2 cellular contexts compared by ENCODE assay signal in genomic region chr5:112124788-112125187, GRCh38.
TF ChIP-seq lines count a peak whose summit lies in the region.

No MANE protein-coding gene starts in this region.

TF ChIP-seq in GM23338, 12 proteins besides CTCF, POLR2A, EP300 and RAD21:
- TF ChIP-seq ZNF462 (CRISPR knock-in tag; IDR thresholded peaks at IDR 0.05): no peak
- no peak for TF ChIP-seq CREB1 (CRISPR knock-in tag; IDR thresholded peaks at IDR 0.05; ENCODE audit: low read depth)
- no peak for TF ChIP-seq ZNF114 (CRISPR knock-in tag; IDR thresholded peaks at IDR 0.05)
- no peak for TF ChIP-seq EZH2 (IDR thresholded peaks at IDR 0.05; ENCODE audit: low read depth, unreplicated experiment)
- no peak for TF ChIP-seq JUNB (IDR thresholded peaks at IDR 0.05; ENCODE audit: unreplicated experiment)
- no peak for TF ChIP-seq STAT1 (IDR thresholded peaks at IDR 0.05; ENCODE audit: unreplicated experiment)

TF ChIP-seq in WTC11, 78 proteins besides CTCF, POLR2A, EP300 and RAD21 (continued from another document):
- no peak for TF ChIP-seq ZNF425 (CRISPR knock-in tag; conservative IDR thresholded peaks at IDR 0.05)
- no peak for TF ChIP-seq PRRX2 (CRISPR knock-in tag; IDR thresholded peaks at IDR 0.05)
- TF ChIP-seq HMGA2 (CRISPR knock-in tag; IDR thresholded peaks at IDR 0.05): no peak
- no peak for TF ChIP-seq ATF3 (CRISPR knock-in tag; conservative IDR thresholded peaks at IDR 0.05)
- no peak for TF ChIP-seq E2F4 (CRISPR knock-in tag; IDR thresholded peaks at IDR 0.05; ENCODE audit: borderline replicate concordance, low read depth)
- no peak for TF ChIP-seq MLX (CRISPR knock-in tag; IDR thresholded peaks at IDR 0.05)
- TF ChIP-seq ZBTB21 (CRISPR knock-in tag; IDR thresholded peaks at IDR 0.05; ENCODE audit: borderline replicate concordance): no peak
- no peak for TF ChIP-seq ZNF138 (CRISPR knock-in tag; conservative IDR thresholded peaks at IDR 0.05)
